In the genomic region with DNA sequence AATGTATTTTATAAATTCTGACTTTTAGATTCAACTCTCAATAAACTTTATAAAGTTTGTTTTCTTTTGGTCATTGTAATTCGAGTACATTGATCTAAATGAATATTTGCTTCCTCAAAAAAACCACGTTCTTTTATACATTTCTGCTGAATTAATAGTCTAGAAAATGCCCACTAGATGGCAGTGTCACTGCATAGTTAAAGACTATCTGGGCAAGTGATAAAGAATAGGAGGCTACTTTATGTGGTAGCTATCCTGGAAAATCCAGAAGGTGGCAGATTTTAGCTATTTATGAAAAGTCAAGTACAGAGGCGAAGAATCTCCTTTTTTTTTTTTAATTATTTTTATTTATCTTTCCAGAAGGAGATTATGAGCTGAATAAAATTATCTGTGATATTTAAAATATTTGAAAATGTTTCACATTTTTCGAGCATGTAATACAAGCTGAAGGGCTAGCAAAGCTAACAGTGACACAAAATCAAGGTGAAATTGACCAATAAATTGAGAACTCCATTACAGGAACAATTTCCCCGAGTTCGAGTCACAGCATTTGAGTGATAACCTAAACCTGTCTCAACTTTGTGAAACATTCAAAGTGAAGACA, we compare ENCODE assay signal across 8 cellular contexts.
DNase-seq lines count a peak whose midpoint lies in the region; ATAC-seq and TF ChIP-seq lines count a peak whose summit lies in the region.

No MANE protein-coding gene starts in this region.

- H3K4me3 ChIP-seq in NB4 (ENCODE audit: low read depth, low read length) (no peak overlapping the region), RWPE2 (ENCODE audit: severe bottlenecking) (no peak overlapping the region)

- ATAC-seq in HG02678 (IDR thresholded peaks at IDR 0.05; ENCODE audit: unreplicated experiment) (peak; percentile 87), RWPE2 (ENCODE audit: low read depth) (peak; percentile 80)

- H3K4me1 ChIP-seq in RWPE2 (ENCODE audit: insufficient read depth, poor library complexity, severe bottlenecking) = no peaks in the 10 kb centered on the region

- DNase-seq in AG08396 (ENCODE audit: low spot score) = peak; percentile 39
- peak; percentile 83 for DNase-seq in NB4 (ENCODE audit: low read depth)
- DNase-seq in RWPE2 (ENCODE audit: low spot score) = no peak
- peak; percentile 24 for DNase-seq in epidermal melanocyte (ENCODE audit: insufficient read length, low spot score)
- peak; percentile 48 for DNase-seq in mucosa of gallbladder (ENCODE audit: low spot score)
- DNase-seq in 8988T = no peak

- peak; percentile 51 for TF ChIP-seq CTCF in GM12873 (IDR thresholded peaks at IDR 0.05; ENCODE audit: insufficient read depth, low read depth, low read length, missing control alignments)
- TF ChIP-seq CTCF in NB4 (IDR thresholded peaks at IDR 0.05; ENCODE audit: low read depth, low read length) = peak; percentile 66
- peak; percentile 86 for TF ChIP-seq CTCF in RWPE2 (IDR thresholded peaks at IDR 0.05; ENCODE audit: poor library complexity, severe bottlenecking)

- no peak overlapping the region for H3K27ac ChIP-seq in RWPE2 (ENCODE audit: poor library complexity, severe bottlenecking)

- H3K27me3 ChIP-seq in RWPE2 (ENCODE audit: insufficient read depth, poor library complexity, severe bottlenecking) = no peaks in the 10 kb centered on the region

- no peaks in the 10 kb centered on the region for H3K36me3 ChIP-seq in RWPE2 (ENCODE audit: low read depth)

- TF ChIP-seq POLR2A in NB4 (IDR thresholded peaks at IDR 0.05; ENCODE audit: extremely low read depth, insufficient read length) = no peak

- H3K9me3 ChIP-seq in RWPE2 (ENCODE audit: severe bottlenecking) = no peaks in the 10 kb centered on the region

Comparison
In these comparisons a context has a peak if more than half of its experiments do, and no peak if none do; other contexts are left out.
1. DNase-seq: peak in AG08396 (single experiment), NB4 (single experiment), epidermal melanocyte (single experiment) and mucosa of gallbladder (single experiment); none in RWPE2 (single experiment) and 8988T (single experiment).
2. Peak in every context shown above with its lines, with median percentiles within 50 percentile points of each other: CTCF ChIP-seq.